1 cellular context compared by ENCODE assay signal in the genomic region with DNA sequence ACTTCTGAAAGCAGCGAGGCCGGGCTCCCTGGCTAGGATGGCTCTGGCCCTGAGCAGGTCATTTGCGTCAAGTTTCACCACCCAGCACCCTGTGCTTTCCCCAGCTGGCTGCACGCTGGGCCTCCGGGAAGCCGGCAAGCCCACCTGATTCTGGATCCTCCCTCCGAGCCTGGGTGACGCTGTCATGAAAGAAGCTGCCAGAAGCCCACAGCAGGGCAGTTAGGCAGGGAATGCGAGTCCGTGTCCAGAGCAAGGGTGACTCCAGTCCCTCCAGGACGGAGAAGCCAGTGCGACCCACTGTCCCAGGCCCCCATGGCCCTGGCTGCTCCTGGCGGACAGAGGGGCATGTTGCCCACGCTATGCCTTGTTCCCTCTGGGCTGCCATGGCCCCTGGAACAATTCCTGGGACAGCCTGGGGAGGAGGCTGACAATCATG.
TF ChIP-seq lines count a peak whose summit lies in the region.

No MANE protein-coding gene starts in this region.

TF ChIP-seq in HepG2, 621 proteins besides CTCF, POLR2A, EP300 and RAD21:
- TF ChIP-seq, protein P1, sequence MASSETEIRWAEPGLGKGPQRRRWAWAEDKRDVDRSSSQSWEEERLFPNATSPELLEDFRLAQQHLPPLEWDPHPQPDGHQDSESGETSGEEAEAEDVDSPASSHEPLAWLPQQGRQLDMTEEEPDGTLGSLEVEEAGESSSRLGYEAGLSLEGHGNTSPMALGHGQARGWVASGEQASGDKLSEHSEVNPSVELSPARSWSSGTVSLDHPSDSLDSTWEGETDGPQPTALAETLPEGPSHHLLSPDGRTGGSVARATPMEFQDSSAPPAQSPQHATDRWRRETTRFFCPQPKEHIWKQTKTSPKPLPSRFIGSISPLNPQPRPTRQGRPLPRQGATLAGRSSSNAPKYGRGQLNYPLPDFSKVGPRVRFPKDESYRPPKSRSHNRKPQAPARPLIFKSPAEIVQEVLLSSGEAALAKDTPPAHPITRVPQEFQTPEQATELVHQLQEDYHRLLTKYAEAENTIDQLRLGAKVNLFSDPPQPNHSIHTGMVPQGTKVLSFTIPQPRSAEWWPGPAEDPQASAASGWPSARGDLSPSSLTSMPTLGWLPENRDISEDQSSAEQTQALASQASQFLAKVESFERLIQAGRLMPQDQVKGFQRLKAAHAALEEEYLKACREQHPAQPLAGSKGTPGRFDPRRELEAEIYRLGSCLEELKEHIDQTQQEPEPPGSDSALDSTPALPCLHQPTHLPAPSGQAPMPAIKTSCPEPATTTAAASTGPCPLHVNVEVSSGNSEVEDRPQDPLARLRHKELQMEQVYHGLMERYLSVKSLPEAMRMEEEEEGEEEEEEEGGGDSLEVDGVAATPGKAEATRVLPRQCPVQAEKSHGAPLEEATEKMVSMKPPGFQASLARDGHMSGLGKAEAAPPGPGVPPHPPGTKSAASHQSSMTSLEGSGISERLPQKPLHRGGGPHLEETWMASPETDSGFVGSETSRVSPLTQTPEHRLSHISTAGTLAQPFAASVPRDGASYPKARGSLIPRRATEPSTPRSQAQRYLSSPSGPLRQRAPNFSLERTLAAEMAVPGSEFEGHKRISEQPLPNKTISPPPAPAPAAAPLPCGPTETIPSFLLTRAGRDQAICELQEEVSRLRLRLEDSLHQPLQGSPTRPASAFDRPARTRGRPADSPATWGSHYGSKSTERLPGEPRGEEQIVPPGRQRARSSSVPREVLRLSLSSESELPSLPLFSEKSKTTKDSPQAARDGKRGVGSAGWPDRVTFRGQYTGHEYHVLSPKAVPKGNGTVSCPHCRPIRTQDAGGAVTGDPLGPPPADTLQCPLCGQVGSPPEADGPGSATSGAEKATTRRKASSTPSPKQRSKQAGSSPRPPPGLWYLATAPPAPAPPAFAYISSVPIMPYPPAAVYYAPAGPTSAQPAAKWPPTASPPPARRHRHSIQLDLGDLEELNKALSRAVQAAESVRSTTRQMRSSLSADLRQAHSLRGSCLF (CRISPR knock-in tag; IDR thresholded peaks at IDR 0.05; ENCODE audit: borderline replicate concordance): no peak
- TF ChIP-seq, protein P2, sequence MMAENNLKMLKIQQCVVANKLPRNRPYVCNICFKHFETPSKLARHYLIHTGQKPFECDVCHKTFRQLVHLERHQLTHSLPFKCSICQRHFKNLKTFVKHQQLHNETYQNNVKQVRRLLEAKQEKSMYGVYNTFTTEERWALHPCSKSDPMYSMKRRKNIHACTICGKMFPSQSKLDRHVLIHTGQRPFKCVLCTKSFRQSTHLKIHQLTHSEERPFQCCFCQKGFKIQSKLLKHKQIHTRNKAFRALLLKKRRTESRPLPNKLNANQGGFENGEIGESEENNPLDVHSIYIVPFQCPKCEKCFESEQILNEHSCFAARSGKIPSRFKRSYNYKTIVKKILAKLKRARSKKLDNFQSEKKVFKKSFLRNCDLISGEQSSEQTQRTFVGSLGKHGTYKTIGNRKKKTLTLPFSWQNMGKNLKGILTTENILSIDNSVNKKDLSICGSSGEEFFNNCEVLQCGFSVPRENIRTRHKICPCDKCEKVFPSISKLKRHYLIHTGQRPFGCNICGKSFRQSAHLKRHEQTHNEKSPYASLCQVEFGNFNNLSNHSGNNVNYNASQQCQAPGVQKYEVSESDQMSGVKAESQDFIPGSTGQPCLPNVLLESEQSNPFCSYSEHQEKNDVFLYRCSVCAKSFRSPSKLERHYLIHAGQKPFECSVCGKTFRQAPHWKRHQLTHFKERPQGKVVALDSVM (CRISPR knock-in tag; IDR thresholded peaks at IDR 0.05): no peak
- TF ChIP-seq, protein P3, sequence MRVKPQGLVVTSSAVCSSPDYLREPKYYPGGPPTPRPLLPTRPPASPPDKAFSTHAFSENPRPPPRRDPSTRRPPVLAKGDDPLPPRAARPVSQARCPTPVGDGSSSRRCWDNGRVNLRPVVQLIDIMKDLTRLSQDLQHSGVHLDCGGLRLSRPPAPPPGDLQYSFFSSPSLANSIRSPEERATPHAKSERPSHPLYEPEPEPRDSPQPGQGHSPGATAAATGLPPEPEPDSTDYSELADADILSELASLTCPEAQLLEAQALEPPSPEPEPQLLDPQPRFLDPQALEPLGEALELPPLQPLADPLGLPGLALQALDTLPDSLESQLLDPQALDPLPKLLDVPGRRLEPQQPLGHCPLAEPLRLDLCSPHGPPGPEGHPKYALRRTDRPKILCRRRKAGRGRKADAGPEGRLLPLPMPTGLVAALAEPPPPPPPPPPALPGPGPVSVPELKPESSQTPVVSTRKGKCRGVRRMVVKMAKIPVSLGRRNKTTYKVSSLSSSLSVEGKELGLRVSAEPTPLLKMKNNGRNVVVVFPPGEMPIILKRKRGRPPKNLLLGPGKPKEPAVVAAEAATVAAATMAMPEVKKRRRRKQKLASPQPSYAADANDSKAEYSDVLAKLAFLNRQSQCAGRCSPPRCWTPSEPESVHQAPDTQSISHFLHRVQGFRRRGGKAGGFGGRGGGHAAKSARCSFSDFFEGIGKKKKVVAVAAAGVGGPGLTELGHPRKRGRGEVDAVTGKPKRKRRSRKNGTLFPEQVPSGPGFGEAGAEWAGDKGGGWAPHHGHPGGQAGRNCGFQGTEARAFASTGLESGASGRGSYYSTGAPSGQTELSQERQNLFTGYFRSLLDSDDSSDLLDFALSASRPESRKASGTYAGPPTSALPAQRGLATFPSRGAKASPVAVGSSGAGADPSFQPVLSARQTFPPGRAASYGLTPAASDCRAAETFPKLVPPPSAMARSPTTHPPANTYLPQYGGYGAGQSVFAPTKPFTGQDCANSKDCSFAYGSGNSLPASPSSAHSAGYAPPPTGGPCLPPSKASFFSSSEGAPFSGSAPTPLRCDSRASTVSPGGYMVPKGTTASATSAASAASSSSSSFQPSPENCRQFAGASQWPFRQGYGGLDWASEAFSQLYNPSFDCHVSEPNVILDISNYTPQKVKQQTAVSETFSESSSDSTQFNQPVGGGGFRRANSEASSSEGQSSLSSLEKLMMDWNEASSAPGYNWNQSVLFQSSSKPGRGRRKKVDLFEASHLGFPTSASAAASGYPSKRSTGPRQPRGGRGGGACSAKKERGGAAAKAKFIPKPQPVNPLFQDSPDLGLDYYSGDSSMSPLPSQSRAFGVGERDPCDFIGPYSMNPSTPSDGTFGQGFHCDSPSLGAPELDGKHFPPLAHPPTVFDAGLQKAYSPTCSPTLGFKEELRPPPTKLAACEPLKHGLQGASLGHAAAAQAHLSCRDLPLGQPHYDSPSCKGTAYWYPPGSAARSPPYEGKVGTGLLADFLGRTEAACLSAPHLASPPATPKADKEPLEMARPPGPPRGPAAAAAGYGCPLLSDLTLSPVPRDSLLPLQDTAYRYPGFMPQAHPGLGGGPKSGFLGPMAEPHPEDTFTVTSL (CRISPR knock-in tag; IDR thresholded peaks at IDR 0.05; ENCODE audit: borderline replicate concordance): no peak
- TF ChIP-seq, protein P4, sequence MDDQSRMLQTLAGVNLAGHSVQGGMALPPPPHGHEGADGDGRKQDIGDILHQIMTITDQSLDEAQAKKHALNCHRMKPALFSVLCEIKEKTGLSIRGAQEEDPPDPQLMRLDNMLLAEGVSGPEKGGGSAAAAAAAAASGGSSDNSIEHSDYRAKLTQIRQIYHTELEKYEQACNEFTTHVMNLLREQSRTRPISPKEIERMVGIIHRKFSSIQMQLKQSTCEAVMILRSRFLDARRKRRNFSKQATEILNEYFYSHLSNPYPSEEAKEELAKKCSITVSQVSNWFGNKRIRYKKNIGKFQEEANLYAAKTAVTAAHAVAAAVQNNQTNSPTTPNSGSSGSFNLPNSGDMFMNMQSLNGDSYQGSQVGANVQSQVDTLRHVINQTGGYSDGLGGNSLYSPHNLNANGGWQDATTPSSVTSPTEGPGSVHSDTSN (CRISPR knock-in tag; IDR thresholded peaks at IDR 0.05; ENCODE audit: borderline replicate concordance): no peak
- no peak for TF ChIP-seq ZNF44 (CRISPR knock-in tag; IDR thresholded peaks at IDR 0.05)
- TF ChIP-seq EZH2 (conservative IDR thresholded peaks at IDR 0.05; ENCODE audit: low read depth, low read length): no peak
- TF ChIP-seq ZBTB42 (CRISPR knock-in tag; IDR thresholded peaks at IDR 0.05): no peak
- TF ChIP-seq ZSCAN31 (CRISPR knock-in tag; IDR thresholded peaks at IDR 0.05; ENCODE audit: low read depth): no peak
- no peak for TF ChIP-seq TP53 (CRISPR knock-in tag; conservative IDR thresholded peaks at IDR 0.05)
- TF ChIP-seq, protein P5, sequence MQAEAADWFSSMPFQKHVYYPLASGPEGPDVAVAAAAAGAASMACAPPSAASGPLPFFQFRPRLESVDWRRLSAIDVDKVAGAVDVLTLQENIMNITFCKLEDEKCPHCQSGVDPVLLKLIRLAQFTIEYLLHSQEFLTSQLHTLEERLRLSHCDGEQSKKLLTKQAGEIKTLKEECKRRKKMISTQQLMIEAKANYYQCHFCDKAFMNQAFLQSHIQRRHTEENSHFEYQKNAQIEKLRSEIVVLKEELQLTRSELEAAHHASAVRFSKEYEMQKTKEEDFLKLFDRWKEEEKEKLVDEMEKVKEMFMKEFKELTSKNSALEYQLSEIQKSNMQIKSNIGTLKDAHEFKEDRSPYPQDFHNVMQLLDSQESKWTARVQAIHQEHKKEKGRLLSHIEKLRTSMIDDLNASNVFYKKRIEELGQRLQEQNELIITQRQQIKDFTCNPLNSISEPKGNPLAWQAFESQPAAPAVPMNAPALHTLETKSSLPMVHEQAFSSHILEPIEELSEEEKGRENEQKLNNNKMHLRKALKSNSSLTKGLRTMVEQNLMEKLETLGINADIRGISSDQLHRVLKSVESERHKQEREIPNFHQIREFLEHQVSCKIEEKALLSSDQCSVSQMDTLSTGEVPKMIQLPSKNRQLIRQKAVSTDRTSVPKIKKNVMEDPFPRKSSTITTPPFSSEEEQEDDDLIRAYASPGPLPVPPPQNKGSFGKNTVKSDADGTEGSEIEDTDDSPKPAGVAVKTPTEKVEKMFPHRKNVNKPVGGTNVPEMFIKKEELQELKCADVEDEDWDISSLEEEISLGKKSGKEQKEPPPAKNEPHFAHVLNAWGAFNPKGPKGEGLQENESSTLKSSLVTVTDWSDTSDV (CRISPR knock-in tag; IDR thresholded peaks at IDR 0.05): no peak
- no peak for TF ChIP-seq ETV5 (CRISPR knock-in tag; IDR thresholded peaks at IDR 0.05; ENCODE audit: borderline replicate concordance)
- no peak for TF ChIP-seq RFX5 (IDR thresholded peaks at IDR 0.05; ENCODE audit: low read depth, low read length)
- TF ChIP-seq, protein P6, sequence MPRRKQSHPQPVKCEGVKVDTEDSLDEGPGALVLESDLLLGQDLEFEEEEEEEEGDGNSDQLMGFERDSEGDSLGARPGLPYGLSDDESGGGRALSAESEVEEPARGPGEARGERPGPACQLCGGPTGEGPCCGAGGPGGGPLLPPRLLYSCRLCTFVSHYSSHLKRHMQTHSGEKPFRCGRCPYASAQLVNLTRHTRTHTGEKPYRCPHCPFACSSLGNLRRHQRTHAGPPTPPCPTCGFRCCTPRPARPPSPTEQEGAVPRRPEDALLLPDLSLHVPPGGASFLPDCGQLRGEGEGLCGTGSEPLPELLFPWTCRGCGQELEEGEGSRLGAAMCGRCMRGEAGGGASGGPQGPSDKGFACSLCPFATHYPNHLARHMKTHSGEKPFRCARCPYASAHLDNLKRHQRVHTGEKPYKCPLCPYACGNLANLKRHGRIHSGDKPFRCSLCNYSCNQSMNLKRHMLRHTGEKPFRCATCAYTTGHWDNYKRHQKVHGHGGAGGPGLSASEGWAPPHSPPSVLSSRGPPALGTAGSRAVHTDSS (CRISPR knock-in tag; conservative IDR thresholded peaks at IDR 0.05): no peak
